Comparison of ENCODE assay signal across 8 cellular contexts in the genomic region with DNA sequence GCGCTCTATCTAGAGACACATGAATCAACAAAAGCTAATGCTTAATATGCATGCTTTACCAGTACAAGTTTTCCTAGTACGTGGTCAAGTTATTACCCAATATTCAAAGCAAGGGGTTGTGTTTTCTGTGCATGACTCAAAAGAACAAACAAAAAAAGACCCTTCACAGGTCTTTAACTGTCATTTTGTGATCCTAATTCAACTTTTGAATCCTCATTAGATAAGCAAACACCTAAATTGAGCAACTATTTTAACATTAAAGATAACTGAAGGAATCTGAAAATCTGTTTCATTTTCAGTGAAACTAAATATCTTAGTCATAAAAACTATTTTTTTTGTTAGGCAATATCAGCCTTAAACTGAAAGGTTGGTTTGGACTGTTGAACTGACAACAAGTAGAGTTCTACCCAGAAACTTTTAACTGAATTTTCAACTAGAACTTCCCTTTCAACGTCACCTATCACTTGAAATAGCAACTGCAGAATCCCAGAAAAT. TPM values are rescaled to one million over a fixed set of nuclear protein-coding genes. Genes with fewer than 3 reads are reported as not detected.
DNase-seq lines count a peak whose midpoint lies in the region; ATAC-seq and TF ChIP-seq lines count a peak whose summit lies in the region.

No MANE protein-coding gene starts in this region.

- H3K27ac Mint-ChIP-seq in activated CD4-positive, alpha-beta T cell treated with anti-CD3 and anti-CD28 coated beads for 36 hours = peak overlapping the region; percentile 88
- H3K27ac Mint-ChIP-seq in T-cell (peak overlapping the region; percentile 88 to 90), naive B cell (peak overlapping the region in 5 of 6 donors; percentile 86 to 94 (median 94)), glutamatergic neuron (ENCODE audit: unreplicated experiment) (no peak overlapping the region)

- TF ChIP-seq CTCF in glutamatergic neuron (IDR thresholded peaks at IDR 0.05; ENCODE audit: partially characterized antibody, unreplicated experiment) = no peak
- no peak for TF ChIP-seq CTCF in omental fat pad (IDR thresholded peaks at IDR 0.05)

- intact Hi-C loops in activated CD4-positive, alpha-beta T cell treated with anti-CD3 and anti-CD28 coated beads for 36 hours (cut with DNase I, micrococcal nuclease) = loop anchor here (1.0 to 2.0 kb wide), 5 partner anchors 10 to 110 kb away; no protein-coding TSS in a partner anchor

- ATAC-seq in activated CD4-positive, alpha-beta T cell treated with anti-CD3 and anti-CD28 coated beads for 36 hours = peak; percentile 66
- peak; percentile 77 for ATAC-seq in HG03060 (IDR thresholded peaks at IDR 0.05; ENCODE audit: low read depth, unreplicated experiment)
- ATAC-seq in T-cell (replicated peaks in 1 of 4) = no peak
- ATAC-seq in naive B cell (ENCODE audit: low read depth in 2 of 2) = no peak
- no peak for ATAC-seq in omental fat pad (ENCODE audit: low FRiP score)

- no peaks in the 10 kb centered on the region for H3K9me3 Mint-ChIP-seq in activated CD4-positive, alpha-beta T cell treated with anti-CD3 and anti-CD28 coated beads for 36 hours (ENCODE audit: low read depth)
- H3K9me3 Mint-ChIP-seq in T-cell = no peaks in the 10 kb centered on the region
- no peaks in the 10 kb centered on the region for H3K9me3 Mint-ChIP-seq in naive B cell
- no peaks in the 10 kb centered on the region for H3K9me3 Mint-ChIP-seq in glutamatergic neuron (ENCODE audit: unreplicated experiment)

- no peaks in the 10 kb centered on the region for H3K27me3 Mint-ChIP-seq in activated CD4-positive, alpha-beta T cell treated with anti-CD3 and anti-CD28 coated beads for 36 hours
- no peaks in the 10 kb centered on the region for H3K27me3 Mint-ChIP-seq in T-cell
- H3K27me3 Mint-ChIP-seq in naive B cell = no peaks in the 10 kb centered on the region
- no peaks in the 10 kb centered on the region for H3K27me3 Mint-ChIP-seq in glutamatergic neuron (ENCODE audit: unreplicated experiment)

- CTCF ChIA-PET in activated CD4-positive, alpha-beta T cell treated with anti-CD3 and anti-CD28 coated beads for 36 hours (lab: Charles Lee) = interaction anchor here (0.8 to 1.2 kb wide), 2 partner anchors 9 to 32 kb away, joined by 3 read pairs; no protein-coding TSS in a partner anchor
- CTCF ChIA-PET in T-cell (lab: Charles Lee) = interaction anchor here (0.5 to 5.1 kb wide), 3 partner anchors 11 to 157 kb away, joined by 3 to 49 read pairs (median 3); a partner anchor contains a TSS

- peak overlapping the region; percentile 55 for H3K4me3 Mint-ChIP-seq in activated CD4-positive, alpha-beta T cell treated with anti-CD3 and anti-CD28 coated beads for 36 hours
- H3K4me3 Mint-ChIP-seq in T-cell = peak overlapping the region; percentile 64 to 70 (median 70)
- H3K4me3 Mint-ChIP-seq in naive B cell = peak overlapping the region in 6 of 8 donors; percentile 2 to 84 (median 76)
- H3K4me3 Mint-ChIP-seq in glutamatergic neuron (ENCODE audit: unreplicated experiment) = no peak overlapping the region

- DNase-seq in activated CD4-positive, alpha-beta T cell treated with anti-CD3 and anti-CD28 coated beads for 36 hours = no peak
- DNase-seq in activated CD4-positive, alpha-beta T cell treated with anti-CD3 and anti-CD28 coated beads, Interleukin-2, amount 50 U/mL, for 48 hours = no peak
- DNase-seq in T-cell (no peak), naive B cell (no peak), glutamatergic neuron (no peak), NCI-H526 treated with DMSO at 0.1 percent for 48 hours (lab: John Stamatoyannopoulos, UW) (no peak), omental fat pad (ENCODE audit: low spot score) (no peak)

- H3K4me1 Mint-ChIP-seq in activated CD4-positive, alpha-beta T cell treated with anti-CD3 and anti-CD28 coated beads for 36 hours = peaks cover 66% of the 10 kb centered on the region
- H3K4me1 Mint-ChIP-seq in T-cell (peaks cover 69 to 79% (median 70%) of the 10 kb centered on the region in 3 donors), naive B cell (peaks cover 15 to 51% (median 32%) of the 10 kb centered on the region in 3 donors), glutamatergic neuron (ENCODE audit: low read depth, unreplicated experiment) (no peaks in the 10 kb centered on the region)

- H3K36me3 Mint-ChIP-seq in activated CD4-positive, alpha-beta T cell treated with anti-CD3 and anti-CD28 coated beads for 36 hours (ENCODE audit: low read depth) = peaks cover 40% of the 10 kb centered on the region
- peaks cover 28% of the 10 kb centered on the region for H3K36me3 Mint-ChIP-seq in T-cell
- H3K36me3 Mint-ChIP-seq in naive B cell = peaks cover 9 to 25% of the 10 kb centered on the region in 2 donors
- H3K36me3 Mint-ChIP-seq in glutamatergic neuron (ENCODE audit: unreplicated experiment) = no peaks in the 10 kb centered on the region

- POLR2A ChIA-PET in activated CD4-positive, alpha-beta T cell treated with anti-CD3 and anti-CD28 coated beads for 36 hours (lab: Charles Lee) = interaction anchor here (1.0 kb wide), 1 partner anchor 10 kb away, joined by 3 read pairs; no protein-coding TSS in a partner anchor
- POLR2A ChIA-PET in T-cell (lab: Charles Lee) = interaction anchor here in 1 of 2 donors (4.8 kb wide), 1 partner anchor 11 kb away, joined by 56 read pairs; a partner anchor contains a TSS

RNA-seq across cellular contexts. Expression of a gene that starts 12.5 kb away (rescaled TPM):
- total RNA-seq in activated CD4-positive, alpha-beta T cell treated with anti-CD3 and anti-CD28 coated beads for 36 hours = 10 to 100 TPM; 31.7 to 32.0 TPM
- 10 to 100 TPM; 27.0 to 36.9 (median 28.8) TPM for total RNA-seq in T-cell
- polyA plus RNA-seq in naive B cell (ENCODE audit: low read depth in 6 of 6) = 10 to 100 TPM; 15.3 to 29.7 (median 22.0) TPM
- total RNA-seq in glutamatergic neuron (ENCODE audit: unreplicated experiment) = 12.6 TPM
- 10 to 100 TPM in 2 of 4 donors, 1 to 10 TPM in 2; 4.2 to 23.5 (median 9.4) TPM for total RNA-seq in omental fat pad

Comparison
In these comparisons a context has a peak if more than half of its experiments do, and no peak if none do; other contexts are left out.
1. ATAC-seq: peak in activated CD4-positive, alpha-beta T cell treated with anti-CD3 and anti-CD28 coated beads for 36 hours (single experiment) and HG03060 (single experiment); none in T-cell (0 of 4), naive B cell (0 of 2) and omental fat pad (single experiment).